ENCODE assay signal across 8 cellular contexts in the genomic region with DNA sequence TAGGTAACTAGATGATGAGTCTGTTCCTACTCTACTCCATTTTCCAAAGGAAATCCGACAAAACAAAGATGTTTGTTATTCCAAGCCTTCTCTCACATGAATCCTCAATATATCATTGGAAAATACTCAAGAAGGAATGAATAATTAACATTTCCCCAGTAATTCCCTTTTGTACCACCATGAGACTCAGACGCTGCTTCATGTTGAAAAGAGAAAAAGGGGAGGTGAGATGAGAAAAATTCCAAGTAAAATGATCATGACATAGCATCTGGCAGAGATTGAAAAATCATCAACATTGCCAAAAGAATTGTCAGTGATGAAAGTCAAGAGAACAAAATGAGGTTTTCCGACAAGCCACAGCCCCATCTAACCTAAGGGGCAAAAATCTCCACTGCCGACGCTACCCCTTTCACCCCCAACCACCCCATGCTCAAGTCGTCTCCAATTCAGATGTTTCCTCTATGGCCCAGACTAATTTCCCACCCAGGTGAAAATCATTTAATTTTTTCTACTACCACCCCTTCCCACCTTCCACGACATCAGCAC. TPM values are rescaled to one million over a fixed set of nuclear protein-coding genes. Genes with fewer than 3 reads are reported as not detected.
A peak's percentile ranks its signal among the peaks of the same experiment; 100 is the strongest.
DNase-seq lines count a peak whose midpoint lies in the region; ATAC-seq and TF ChIP-seq lines count a peak whose summit lies in the region.

No MANE protein-coding gene starts in this region.

- in situ Hi-C loops in KBM-7 (cut with MboI; ENCODE audit: low pct_unique_long_range_greater_than_20kb, low sequenced_read_pairs): no loop called here

- peak overlapping the region; percentile 96 to 98 for H3K4me3 Mint-ChIP-seq in CD14-positive monocyte

- POLR2A ChIA-PET in GM10248 (lab: Yijun Ruan, JAX): no interaction called here

- DNase-seq in CD14-positive monocyte (ENCODE audit: low spot score): no peak
- DNase-seq in KBM-7: peak; percentile 28
- peak; percentile 46 for DNase-seq in astrocyte of the hippocampus (ENCODE audit: low read depth, low spot score)
- DNase-seq in left kidney (ENCODE audit: low read depth, low spot score): peak; percentile 64
- no peak for DNase-seq in GM10248 (ENCODE audit: extremely low spot score)
- no peak for DNase-seq in GDM1 (lab: John Stamatoyannopoulos, UW)

- H3K27ac Mint-ChIP-seq in CD14-positive monocyte: peak overlapping the region; percentile 16 to 92 (median 84)

- H3K9me3 Mint-ChIP-seq in CD14-positive monocyte: peaks cover 0 to 8% (median 3%) of the 10 kb centered on the region in 7 donors

- H3K4me1 Mint-ChIP-seq in CD14-positive monocyte: peaks cover 35% of the 10 kb centered on the region

- no peak for ATAC-seq in GM21390 (IDR thresholded peaks at IDR 0.05; ENCODE audit: unreplicated experiment)

- TF ChIP-seq CTCF in CD14-positive monocyte (IDR thresholded peaks at IDR 0.05): no peak
- no peak for TF ChIP-seq CTCF in GM10248 (IDR thresholded peaks at IDR 0.05; ENCODE audit: control extremely low read depth, extremely low read depth, low read depth, missing control alignments)

- intact Hi-C loops in CD14-positive monocyte (cut with micrococcal nuclease): no loop called here

- H3K36me3 Mint-ChIP-seq in CD14-positive monocyte: peaks cover 0 to 5% of the 10 kb centered on the region in 2 donors

- peaks cover 0 to 3% (median 0%) of the 10 kb centered on the region in 3 donors for H3K27me3 Mint-ChIP-seq in CD14-positive monocyte (ENCODE audit: low read depth in 3 of 3)

- peak overlapping the region; percentile 86 for H3K27ac ChIP-seq in temporal lobe (ENCODE audit: low read depth, low read length)

- CTCF ChIA-PET in GM10248 (lab: Yijun Ruan, JAX): interaction anchor here (2.1 to 2.6 kb wide), 2 partner anchors 11 to 20 kb away, joined by 9 to 29 read pairs; no protein-coding TSS in a partner anchor

RNA-seq across cellular contexts. Expression of gene RAB6A, which starts 1.3 kb away (rescaled TPM):
- 10 to 100 TPM; 78.6 to 91.3 TPM for polyA plus RNA-seq in CD14-positive monocyte
- 164 TPM for total RNA-seq in temporal lobe

RNA-seq across cellular contexts. Expression of gene MRPL48, which starts 28.1 kb away (rescaled TPM):
- polyA plus RNA-seq in CD14-positive monocyte: 10 to 100 TPM; 42.9 to 43.1 TPM
- 13.0 TPM for total RNA-seq in temporal lobe

Comparison
In these comparisons a context has a peak if more than half of its experiments do, and no peak if none do; other contexts are left out.
1. DNase-seq: peak in KBM-7 (single experiment), astrocyte of the hippocampus (single experiment) and left kidney (single experiment); none in CD14-positive monocyte (single experiment), GM10248 (single experiment) and GDM1 (single experiment).